16 cellular contexts compared by ENCODE assay signal in the genomic region with DNA sequence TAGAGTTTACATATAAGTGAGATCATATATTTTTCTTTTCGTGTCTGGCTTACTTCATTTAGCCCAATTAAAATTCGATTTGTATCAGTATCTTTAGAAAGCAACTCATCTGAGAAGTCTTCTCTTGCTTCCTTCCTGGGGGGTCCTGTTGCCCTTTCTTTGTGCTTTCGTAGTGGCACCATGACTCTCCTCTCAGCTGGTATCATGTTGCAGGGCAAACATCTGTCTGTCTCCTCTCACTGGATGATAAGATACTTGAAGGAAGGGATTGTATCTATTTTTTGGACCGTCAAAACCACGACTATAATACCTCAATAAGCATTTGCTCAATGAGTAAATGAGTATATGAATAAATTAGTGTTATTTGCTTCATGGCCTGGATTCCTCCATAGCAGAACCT.
"Had no signal": no experiment of that assay in that cellular context is flagged by ENCODE, and none has a peak within 500 bp of the region (broad histone marks: within the 10 kb centered on the region; RNA-seq: fewer than 3 reads in every experiment).

No MANE protein-coding gene starts in this region.

- DNase-seq: activated CD4-positive, alpha-beta memory T cell treated with anti-CD3 and anti-CD28 coated beads, Interleukin-2, amount 10 ng/mL, durations not matched to agents 7 days and 5 days; activated CD4-positive, alpha-beta T cell treated with anti-CD3 and anti-CD28 coated beads for 4 hours; activated effector memory CD4-positive, alpha-beta T cell treated with anti-CD3 and anti-CD28 coated beads, Interleukin-2, amount 50 U/mL, for 16 hours; activated T-cell treated with anti-CD3 and anti-CD28 coated beads, Interleukin-2, amount 50 U/mL, for 4 hours; amniotic stem cell; effector CD8-positive, alpha-beta T cell; naive thymus-derived CD8-positive, alpha-beta T cell; stimulated activated naive CD8-positive, alpha-beta T cell treated with anti-CD3 and anti-CD28 coated beads, Interleukin-15, Interleukin-2, amounts not matched to agents 100 U/mL and 50 U/mL, for 24 hours; T-helper 2 cell; transverse colon had no signal

- H3K9me3 ChIP-seq: vagina had no signal

- H3K4me1 ChIP-seq: transverse colon, vagina had no signal

- H3K27me3 ChIP-seq: transverse colon, vagina had no signal

- H3K36me3 ChIP-seq: transverse colon, vagina had no signal

- H3K4me3 ChIP-seq: lung, transverse colon, vagina had no signal

- H3K27ac ChIP-seq: transverse colon, vagina had no signal

- ATAC-seq: activated T-cell treated with anti-CD3 and anti-CD28 coated beads, Interleukin-2, amount 50 U/mL, for 4 hours; naive thymus-derived CD8-positive, alpha-beta T cell; stimulated activated naive CD8-positive, alpha-beta T cell treated with anti-CD3 and anti-CD28 coated beads, Interleukin-15, Interleukin-2, amounts not matched to agents 100 U/mL and 50 U/mL, for 24 hours; WTC11 had no signal

- FAIRE-seq: endothelial cell of umbilical vein, frontal cortex, small intestine had no signal
